Comparison of ENCODE assay signal across 1 cellular context in the genomic region with DNA sequence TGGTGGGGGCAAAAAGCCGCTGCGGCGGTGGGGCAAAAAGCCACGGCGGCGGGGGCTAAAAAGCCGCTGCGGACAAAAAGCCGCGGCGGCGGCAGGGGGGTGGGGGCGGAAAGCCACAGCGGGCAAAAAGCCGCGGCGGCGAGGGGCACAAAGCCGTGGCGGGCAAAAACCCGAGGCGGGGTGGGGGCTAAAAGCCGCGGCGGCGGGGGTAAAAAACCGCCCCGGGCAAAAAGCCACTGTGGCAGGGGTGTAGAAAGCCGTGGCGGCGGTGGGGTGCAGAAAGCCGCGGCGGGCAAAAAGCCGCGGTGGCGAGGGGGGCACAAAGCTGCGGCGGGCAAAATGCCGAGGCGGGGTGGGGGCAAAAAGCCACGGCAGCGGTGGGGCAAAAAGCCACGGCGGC.
TF ChIP-seq lines count a peak whose summit lies in the region.

No MANE protein-coding gene starts in this region.

TF ChIP-seq in HepG2, 621 proteins besides CTCF, POLR2A, EP300 and RAD21:
- TF ChIP-seq MAZ (IDR thresholded peaks at IDR 0.05; ENCODE audit: borderline replicate concordance, low read depth, low read length) (no peak), MAZ (CRISPR knock-in tag; IDR thresholded peaks at IDR 0.05; ENCODE audit: low read depth) (no peak), ZNF432 (CRISPR knock-in tag; IDR thresholded peaks at IDR 0.05; ENCODE audit: borderline replicate concordance) (no peak), RARA (CRISPR knock-in tag; IDR thresholded peaks at IDR 0.05) (no peak), TCF12 (IDR thresholded peaks at IDR 0.05) (no peak), TCF12 (CRISPR knock-in tag; IDR thresholded peaks at IDR 0.05) (no peak), ZNF646 (CRISPR knock-in tag; IDR thresholded peaks at IDR 0.05) (no peak), ZBTB14 (CRISPR knock-in tag; IDR thresholded peaks at IDR 0.05) (no peak), PLSCR1 (CRISPR knock-in tag; IDR thresholded peaks at IDR 0.05; ENCODE audit: borderline replicate concordance) (no peak), NFKBIZ (CRISPR knock-in tag; IDR thresholded peaks at IDR 0.05) (no peak), PHF21A (CRISPR knock-in tag; IDR thresholded peaks at IDR 0.05) (no peak), ETV5 (CRISPR knock-in tag; IDR thresholded peaks at IDR 0.05; ENCODE audit: borderline replicate concordance) (no peak)
